In genomic region chr18:46067431-46068007, GRCh38 we compare ENCODE assay signal across 1 cellular context.
TF ChIP-seq lines count a peak whose summit lies in the region.

No MANE protein-coding gene starts in this region.

TF ChIP-seq in HepG2, 621 proteins besides CTCF, POLR2A, EP300 and RAD21:
- TF ChIP-seq SRF (IDR thresholded peaks at IDR 0.05; ENCODE audit: low read depth, low read length) (peak; percentile 84; the same call in 1 of the 2 replicates), SMARCE1 (IDR thresholded peaks at IDR 0.05; ENCODE audit: borderline replicate concordance) (no peak), MXD3 (CRISPR knock-in tag; IDR thresholded peaks at IDR 0.05) (no peak), ZNF383 (CRISPR knock-in tag; IDR thresholded peaks at IDR 0.05; ENCODE audit: borderline replicate concordance) (no peak)
- TF ChIP-seq, protein P1, sequence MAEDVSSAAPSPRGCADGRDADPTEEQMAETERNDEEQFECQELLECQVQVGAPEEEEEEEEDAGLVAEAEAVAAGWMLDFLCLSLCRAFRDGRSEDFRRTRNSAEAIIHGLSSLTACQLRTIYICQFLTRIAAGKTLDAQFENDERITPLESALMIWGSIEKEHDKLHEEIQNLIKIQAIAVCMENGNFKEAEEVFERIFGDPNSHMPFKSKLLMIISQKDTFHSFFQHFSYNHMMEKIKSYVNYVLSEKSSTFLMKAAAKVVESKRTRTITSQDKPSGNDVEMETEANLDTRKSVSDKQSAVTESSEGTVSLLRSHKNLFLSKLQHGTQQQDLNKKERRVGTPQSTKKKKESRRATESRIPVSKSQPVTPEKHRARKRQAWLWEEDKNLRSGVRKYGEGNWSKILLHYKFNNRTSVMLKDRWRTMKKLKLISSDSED (CRISPR knock-in tag; IDR thresholded peaks at IDR 0.05) = no peak
